In genomic region chr12:6688543-6688999, GRCh38 we compare ENCODE assay signal across 8 cellular contexts. TPM values are rescaled to one million over a fixed set of nuclear protein-coding genes. Genes with fewer than 3 reads are reported as not detected.
DNase-seq lines count a peak whose midpoint lies in the region; ATAC-seq and TF ChIP-seq lines count a peak whose summit lies in the region.

No MANE protein-coding gene starts in this region.

- DNase-seq in DMS53 (lab: John Stamatoyannopoulos, UW) = peak; percentile 72
- no peak for DNase-seq in DMS53 treated with DMSO at 0.1 percent for 48 hours (lab: John Stamatoyannopoulos, UW; ENCODE audit: unreplicated experiment)
- peak in 2 of 3 donors; percentile 17 to 19 for DNase-seq in T-helper 17 cell
- peak; percentile 43 for DNase-seq in effector CD8-positive, alpha-beta T cell (lab: John Stamatoyannopoulos, UW)
- peak; percentile 73 to 83 (median 77) for DNase-seq in mucosa of descending colon
- DNase-seq in thyroid gland = peak; percentile 16 to 41
- DNase-seq in HCEC 1CT = no peak

- TF ChIP-seq CTCF in mucosa of descending colon (IDR thresholded peaks at IDR 0.05) (no peak), thyroid gland (IDR thresholded peaks at IDR 0.05) (no peak)

- H3K27ac Mint-ChIP-seq in T-helper 17 cell = peak overlapping the region; percentile 96

- no peaks in the 10 kb centered on the region for H3K27me3 Mint-ChIP-seq in T-helper 17 cell

- H3K9me3 ChIP-seq in T-helper 17 cell (ENCODE audit: control insufficient read depth, low read length, poor library complexity, severe bottlenecking) (no peaks in the 10 kb centered on the region), mucosa of descending colon (no peaks in the 10 kb centered on the region), thyroid gland (no peaks in the 10 kb centered on the region)

- H3K4me1 ChIP-seq in mucosa of descending colon (ENCODE audit: low read depth) (peaks cover 25% of the 10 kb centered on the region), thyroid gland (peaks cover 21 to 31% of the 10 kb centered on the region in 2 donors)

- peaks cover 3% of the 10 kb centered on the region for H3K36me3 Mint-ChIP-seq in T-helper 17 cell (ENCODE audit: low read depth)

- H3K4me3 ChIP-seq in mucosa of descending colon (peak overlapping the region; percentile 90), thyroid gland (replicated peaks in 1 of 3) (peak overlapping the region; percentile 17 to 91 (median 80))

- peak overlapping the region; percentile 92 for H3K4me3 Mint-ChIP-seq in T-helper 17 cell

- peak overlapping the region; percentile 85 to 99 (median 96) for H3K27ac ChIP-seq in thyroid gland

- H3K36me3 ChIP-seq in mucosa of descending colon (ENCODE audit: low read depth) (peaks cover 3% of the 10 kb centered on the region), thyroid gland (no peaks in the 10 kb centered on the region)

- H3K4me1 Mint-ChIP-seq in T-helper 17 cell = peaks cover 44% of the 10 kb centered on the region

- ATAC-seq in HG03108 (IDR thresholded peaks at IDR 0.05; ENCODE audit: unreplicated experiment) (peak; percentile 27), T-helper 17 cell (no peak), mucosa of descending colon (peak; percentile 25)

- TF ChIP-seq POLR2A in thyroid gland (IDR thresholded peaks at IDR 0.05) = no peak

- intact Hi-C loops in mucosa of descending colon (cut with DNase I, micrococcal nuclease) (no loop called here), thyroid gland (cut with DNase I) (no loop called here)

- no peaks in the 10 kb centered on the region for H3K27me3 ChIP-seq in thyroid gland

- WGBS in thyroid gland, 2 donors = 1 to 2% methylated on average over 11 to 13 of the region's 13 CpGs

RNA-seq across cellular contexts. Expression of gene ZNF384, which starts 0.6 kb away (rescaled TPM):
- total RNA-seq in T-helper 17 cell (10 to 100 TPM; 62.9 to 66.3 TPM), mucosa of descending colon (10 to 100 TPM; 54.5 to 67.8 (median 64.3) TPM), thyroid gland (10 to 100 TPM; 41.9 to 72.8 (median 53.1) TPM)

RNA-seq across cellular contexts. Expression of gene PIANP, which starts 12.0 kb away (rescaled TPM):
- total RNA-seq in T-helper 17 cell (1 to 10 TPM; 1.3 to 1.9 TPM), mucosa of descending colon (1 to 10 TPM in 1 of 3 donors, under 1 TPM in 1, not detected in 1; 0.53 to 2.9 TPM), thyroid gland (under 1 TPM in 2 of 4 donors, not detected in 2; 0.11 to 0.39 TPM)

RNA-seq across cellular contexts. Expression of gene ING4, which starts 25.7 kb away (rescaled TPM):
- total RNA-seq in T-helper 17 cell (10 to 100 TPM; 28.1 to 29.3 TPM), mucosa of descending colon (10 to 100 TPM; 28.9 to 46.9 (median 45.9) TPM), thyroid gland (10 to 100 TPM; 52.7 to 85.1 (median 67.2) TPM)

RNA-seq across cellular contexts. Expression of gene COPS7A, which starts 35.3 kb away (rescaled TPM):
- total RNA-seq in T-helper 17 cell = 10 to 100 TPM; 13.9 to 17.9 TPM
- 10 to 100 TPM; 32.8 to 47.2 (median 39.2) TPM for total RNA-seq in mucosa of descending colon
- total RNA-seq in thyroid gland = 10 to 100 TPM; 44.5 to 86.7 (median 63.1) TPM

RNA-seq across cellular contexts. Expression of gene ACRBP, which starts 41.3 kb away (rescaled TPM):
- total RNA-seq in T-helper 17 cell = 10 to 100 TPM in 1 of 2 donors, 1 to 10 TPM in 1; 3.4 to 90.0 TPM
- total RNA-seq in mucosa of descending colon = 1 to 10 TPM; 1.4 to 3.0 (median 2.2) TPM
- total RNA-seq in thyroid gland = 10 to 100 TPM in 2 of 4 donors, 1 to 10 TPM in 2; 8.9 to 11.4 (median 10.4) TPM

Comparison
In these comparisons a context has a peak if more than half of its experiments do, and no peak if none do; other contexts are left out.
1. DNase-seq: peak in DMS53 (single experiment), T-helper 17 cell (2 of 3), effector CD8-positive, alpha-beta T cell (single experiment), mucosa of descending colon (3 of 3) and thyroid gland (2 of 2); none in DMS53 treated with DMSO at 0.1 percent for 48 hours (single experiment) and HCEC 1CT (single experiment).